In the genomic region with DNA sequence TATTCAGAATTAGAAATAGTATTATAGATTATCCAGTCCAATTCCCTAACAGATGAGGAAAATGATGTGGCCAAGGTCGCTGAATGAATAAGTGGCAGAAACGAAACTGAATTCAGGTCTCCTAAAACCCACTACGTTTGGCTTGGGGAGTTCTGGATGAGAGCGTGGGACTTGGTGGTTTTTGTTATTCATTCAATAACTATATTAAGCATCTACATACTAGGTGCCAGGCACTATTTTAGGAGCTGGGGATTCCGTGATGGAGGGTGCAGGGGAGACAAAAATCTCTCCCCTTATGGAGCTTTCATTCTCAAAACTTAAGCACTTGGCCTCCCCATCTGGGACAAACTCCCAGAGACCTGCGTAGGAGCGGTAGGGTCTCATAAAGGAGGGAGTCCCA, we compare ENCODE assay signal across 8 cellular contexts. TPM values are rescaled to one million over a fixed set of nuclear protein-coding genes. Genes with fewer than 3 reads are reported as not detected.
DNase-seq lines count a peak whose midpoint lies in the region; ATAC-seq and TF ChIP-seq lines count a peak whose summit lies in the region.

No MANE protein-coding gene starts in this region.

- H3K36me3 ChIP-seq in BJ (ENCODE audit: control insufficient read depth, insufficient read depth, low read length) (no peaks in the 10 kb centered on the region), HUES48 (ENCODE audit: control insufficient read depth, insufficient read depth, low read length) (no peaks in the 10 kb centered on the region)

- peaks cover 66% of the 10 kb centered on the region for H3K4me1 Mint-ChIP-seq in nephron

- CTCF ChIA-PET in BJ (lab: Yijun Ruan, JAX) = interaction anchor here (1.1 to 1.6 kb wide), 6 partner anchors 12 to 105 kb away, joined by 3 to 9 read pairs (median 4); a partner anchor contains a TSS

- H3K4me1 ChIP-seq in HUES48 (ENCODE audit: control insufficient read depth, insufficient read depth, low read length) = peaks cover 17% of the 10 kb centered on the region

- H3K36me3 Mint-ChIP-seq in nephron (ENCODE audit: low read depth) = no peaks in the 10 kb centered on the region

- no peaks in the 10 kb centered on the region for H3K9me3 Mint-ChIP-seq in nephron

- POLR2A ChIA-PET in BJ (lab: Charles Lee) = no interaction called here

- H3K9me3 ChIP-seq in HUES48 (ENCODE audit: control insufficient read depth, insufficient read depth, low read length) = no peaks in the 10 kb centered on the region

- H3K4me3 ChIP-seq in BJ (ENCODE audit: low read depth, low read length) (peak overlapping the region; percentile 56), HUES48 (ENCODE audit: low read depth, low read length) (peak overlapping the region; percentile 59)

- H3K27me3 Mint-ChIP-seq in nephron (ENCODE audit: low read depth) = peaks cover 48% of the 10 kb centered on the region

- peaks cover 40% of the 10 kb centered on the region for H3K27me3 ChIP-seq in BJ (ENCODE audit: control insufficient read depth, insufficient read depth, low read length)
- H3K27me3 ChIP-seq in HUES48 (ENCODE audit: control insufficient read depth, insufficient read depth, low read length) = peaks cover 74% of the 10 kb centered on the region

- no peak overlapping the region for H3K9ac ChIP-seq in HUES48 (ENCODE audit: low read depth, low read length)

- TF ChIP-seq CTCF in BJ (IDR thresholded peaks at IDR 0.05; ENCODE audit: insufficient read depth, low read depth, low read length) = no peak
- TF ChIP-seq CTCF in nephron (IDR thresholded peaks at IDR 0.05; ENCODE audit: unreplicated experiment in 3 of 3) = no peak

- no peak for TF ChIP-seq POLR2A in GM18505 (IDR thresholded peaks at IDR 0.05; ENCODE audit: borderline replicate concordance, extremely low read depth, insufficient read depth, insufficient read length)

- H3K27ac Mint-ChIP-seq in nephron = peak overlapping the region in 2 of 3 experiments; percentile 37 to 84

- DNase-seq in BJ (ENCODE audit: low read depth) (no peak), globus pallidus (ENCODE audit: low spot score) (no peak), AML-193 (lab: John Stamatoyannopoulos, UW) (no peak), NCI-H446 treated with DMSO at 0.1 percent for 48 hours (lab: John Stamatoyannopoulos, UW) (no peak)

- no peak for ATAC-seq in GM18505 (IDR thresholded peaks at IDR 0.05; ENCODE audit: unreplicated experiment)

- H3K27ac ChIP-seq in HUES48 (ENCODE audit: low read depth, low read length) = no peak overlapping the region
- H3K27ac ChIP-seq in cingulate gyrus (ENCODE audit: low read depth, low read length) = peak overlapping the region; percentile 49

- peak overlapping the region; percentile 90 to 92 (median 91) for H3K4me3 Mint-ChIP-seq in nephron

RNA-seq across cellular contexts. Expression of a gene that starts 0.8 kb away (rescaled TPM):
- 0.38 and 0.45 TPM in 2 replicates for polyA plus RNA-seq in BJ (2011; rRNA removed)
- 0.10 and 0.43 TPM in 2 replicates for polyA minus RNA-seq in BJ (2011; rRNA and poly(A)+ RNA removed)

RNA-seq across cellular contexts. Expression of a gene that starts 20.4 kb away (rescaled TPM):
- not detected in 2 replicates for polyA plus RNA-seq in BJ (2011; rRNA removed)
- polyA minus RNA-seq in BJ (2011; rRNA and poly(A)+ RNA removed) = not detected in 2 replicates

RNA-seq across cellular contexts. Expression of a gene that starts 25.3 kb away (rescaled TPM):
- polyA plus RNA-seq in BJ (2011; rRNA removed) = 31.1 and 34.4 TPM in 2 replicates
- polyA minus RNA-seq in BJ (2011; rRNA and poly(A)+ RNA removed) = 23.6 and 37.5 TPM in 2 replicates
